ENCODE assay signal across 18 cellular contexts in the genomic region with DNA sequence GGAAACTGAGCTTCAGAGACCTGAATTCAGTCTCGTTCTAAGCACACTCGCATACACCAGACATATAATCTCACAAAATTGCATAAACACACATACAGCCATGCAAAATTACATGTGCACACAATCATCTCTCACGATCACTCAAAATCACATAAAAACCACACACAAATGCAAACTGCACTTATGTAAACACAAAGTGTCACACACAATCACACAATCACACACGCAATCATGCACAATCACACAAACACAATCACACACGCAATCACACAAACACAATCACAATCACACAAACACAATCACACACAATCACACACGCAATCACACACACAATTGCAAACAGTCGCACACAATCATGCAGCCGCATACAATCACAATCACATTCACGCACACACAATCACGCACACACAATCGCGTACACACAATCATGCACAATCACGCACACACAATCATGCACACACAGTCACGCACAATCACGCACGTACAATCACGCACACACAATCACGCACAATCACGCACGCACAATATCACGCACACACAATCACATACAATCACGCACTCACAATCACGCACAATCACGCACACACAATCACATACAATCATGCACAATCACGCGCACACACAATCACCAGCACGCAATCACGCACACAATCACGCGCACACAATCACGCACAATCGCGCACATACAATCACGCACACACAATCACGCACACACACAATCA. TPM values are rescaled to one million over a fixed set of nuclear protein-coding genes. Genes with fewer than 3 reads are reported as not detected.
DNase-seq lines count a peak whose midpoint lies in the region; ATAC-seq, FAIRE-seq and TF ChIP-seq lines count a peak whose summit lies in the region.
"Had no signal": no experiment of that assay in that cellular context is flagged by ENCODE, and none has a peak within 500 bp of the region (broad histone marks: within the 10 kb centered on the region; RNA-seq: fewer than 3 reads in every experiment).

No MANE protein-coding gene starts in this region.

- TF ChIP-seq CTCF in HepG2 (CRISPR knock-in tag; IDR thresholded peaks at IDR 0.05) (no peak), right lobe of liver (IDR thresholded peaks at IDR 0.05) (no peak), endothelial cell (IDR thresholded peaks at IDR 0.05; ENCODE audit: unreplicated experiment) (no peak), dorsolateral prefrontal cortex (IDR thresholded peaks at IDR 0.05 in 54 of 56, conservative IDR thresholded peaks at IDR 0.05 in 2 of 56; ENCODE audit: low read depth in 1 of 56, partially characterized antibody in 56 of 56) (no peak), foreskin keratinocyte (conservative IDR thresholded peaks at IDR 0.05) (no peak)

- H3K36me3 ChIP-seq in HepG2 (replicated peaks in 1 of 2; ENCODE audit: control insufficient read depth in 1 of 2, insufficient read depth in 2 of 2, low read length in 2 of 2) (no peaks in the 10 kb centered on the region), right lobe of liver (no peaks in the 10 kb centered on the region), neuronal stem cell (replicated peaks in 1 of 2; ENCODE audit: control insufficient read depth in 2 of 2, insufficient read depth in 2 of 2, low read length in 2 of 2) (no peaks in the 10 kb centered on the region)

- no peaks in the 10 kb centered on the region for H3K79me2 ChIP-seq in HepG2 (ENCODE audit: insufficient read depth, low read length)

- no peak for ATAC-seq in HepG2
- no peak for ATAC-seq in right lobe of liver
- no peak for ATAC-seq in foreskin keratinocyte
- ATAC-seq: Panc1 had no signal

- no peak overlapping the region for H2AFZ ChIP-seq in HepG2 (ENCODE audit: low read length)
- no peak overlapping the region for H2AFZ ChIP-seq in neuronal stem cell (ENCODE audit: low read length)

- BruUV-seq in HepG2 (replicated peaks; lab: Mats Ljungman, UMichigan), result no TSS peak

- CTCF ChIA-PET in HepG2 (lab: Yijun Ruan, JAX; ENCODE audit: low intra/inter-chr PET ratio, low total read pairs), result no interaction called here

- H3K4me1 Mint-ChIP-seq in endothelial cell (ENCODE audit: unreplicated experiment), result peaks cover 5% of the 10 kb centered on the region
- H3K4me1 Mint-ChIP-seq in activated T-cell treated with anti-CD3 and anti-CD28 coated beads, Interleukin-2, amount 50 U/mL, for 24 hours (ENCODE audit: low read depth), result peaks cover 3% of the 10 kb centered on the region

- H3K18ac ChIP-seq in neuronal stem cell (ENCODE audit: low read length), result no peak overlapping the region

- H4K8ac ChIP-seq in neuronal stem cell (ENCODE audit: low read depth, low read length), result peak overlapping the region; percentile 24

- no peak overlapping the region for H4K91ac ChIP-seq in neuronal stem cell (ENCODE audit: low read depth, low read length, poor library complexity)

- no peak overlapping the region for H2BK12ac ChIP-seq in neuronal stem cell (ENCODE audit: low read length)

- no peak overlapping the region for H3K4me2 ChIP-seq in HepG2 (ENCODE audit: low read depth, low read length)
- no peak overlapping the region for H3K4me2 ChIP-seq in neuronal stem cell (ENCODE audit: insufficient read depth, low read length, poor library complexity, severe bottlenecking)

- peak overlapping the region; percentile 58 for H3K23ac ChIP-seq in neuronal stem cell (ENCODE audit: low read depth, low read length, poor library complexity)

- no peak overlapping the region for H2AK5ac ChIP-seq in neuronal stem cell (ENCODE audit: low read depth, low read length)

- 83% methylated on average over 35 of the region's 35 CpGs for WGBS in HepG2 (ENCODE audit: low lambda C conversion rate)
- WGBS in right lobe of liver (ENCODE audit: insufficient coverage, low coverage, low lambda C conversion rate, missing lambda C conversion rate), result 84% methylated on average over 34 of the region's 35 CpGs
- WGBS in neuronal stem cell (ENCODE audit: extremely low coverage in 2 of 2, insufficient read length in 2 of 2, insufficient replicate concordance in 1 of 2), 2 donors, result 97 to 100% methylated on average over 6 to 33 of the region's 35 CpGs

- FAIRE-seq in HepG2 (lab: Jason Lieb, UNC), result no peak

- in situ Hi-C loops in HepG2 (cut with HindIII; ENCODE audit: extremely low pct_ligation_motif_present, low pct_unique_long_range_greater_than_20kb), result loop anchor here (5.0 kb wide), 1 partner anchor 38 kb away; no protein-coding TSS in a partner anchor

- peaks cover 12% of the 10 kb centered on the region for H3K27me3 Mint-ChIP-seq in endothelial cell (ENCODE audit: unreplicated experiment)
- H3K27me3 Mint-ChIP-seq in activated T-cell treated with anti-CD3 and anti-CD28 coated beads, Interleukin-2, amount 50 U/mL, for 24 hours, result no peaks in the 10 kb centered on the region

- no peak overlapping the region for H3K4ac ChIP-seq in neuronal stem cell (ENCODE audit: low read length)

- no peak overlapping the region for H3K14ac ChIP-seq in neuronal stem cell (ENCODE audit: low read length)

- H3K27me3 ChIP-seq in HepG2 (ENCODE audit: control insufficient read depth in 1 of 2, insufficient read depth in 2 of 2, low read length in 2 of 2) (peaks cover 0 to 28% of the 10 kb centered on the region in 2 experiments; a peak in 4 of 5 replicates), right lobe of liver (no peaks in the 10 kb centered on the region), neuronal stem cell (ENCODE audit: control insufficient read depth in 3 of 3, insufficient read depth in 3 of 3, low read depth in 1 of 3, low read length in 3 of 3) (no peaks in the 10 kb centered on the region), dorsolateral prefrontal cortex (no peaks in the 10 kb centered on the region), foreskin keratinocyte (peaks cover 38% of the 10 kb centered on the region)

- H3K9me3 ChIP-seq in HepG2 (ENCODE audit: low read length) (no peaks in the 10 kb centered on the region), right lobe of liver (no peaks in the 10 kb centered on the region), neuronal stem cell (replicated peaks in 1 of 2; ENCODE audit: control insufficient read depth in 2 of 2, insufficient read depth in 1 of 2, low read depth in 1 of 2, low read length in 2 of 2) (peaks cover 0 to 4% of the 10 kb centered on the region in 2 donors)

- TF ChIP-seq POLR2A in HepG2 (IDR thresholded peaks at IDR 0.05; ENCODE audit: insufficient read depth in 1 of 2, low read depth in 2 of 2, low read length in 2 of 2) (no peak), right lobe of liver (IDR thresholded peaks at IDR 0.05) (no peak)

- intact Hi-C loops in HepG2 (cut with micrococcal nuclease; ENCODE audit: unreplicated experiment), result no loop called here
- intact Hi-C loops in right lobe of liver (cut with DNase I), result loop anchor here (10.0 kb wide), 2 partner anchors 119 to 211 kb away; no protein-coding TSS in a partner anchor
- intact Hi-C loops in dorsolateral prefrontal cortex (cut with DNase I), result no loop called here

- H3K4me3 ChIP-seq in HepG2 (replicated peaks in 1 of 3; ENCODE audit: insufficient read depth in 1 of 3, low read depth in 2 of 3, low read length in 3 of 3) (no peak overlapping the region), right lobe of liver (no peak overlapping the region), neuronal stem cell (ENCODE audit: low read length in 2 of 2) (peak overlapping the region in 1 of 2 donors; percentile 52), dorsolateral prefrontal cortex (no peak overlapping the region)

- H3K27ac Mint-ChIP-seq in endothelial cell (ENCODE audit: unreplicated experiment), result no peak overlapping the region
- no peak overlapping the region for H3K27ac Mint-ChIP-seq in activated T-cell treated with anti-CD3 and anti-CD28 coated beads, Interleukin-2, amount 50 U/mL, for 24 hours

- no peak overlapping the region for H2BK120ac ChIP-seq in neuronal stem cell (ENCODE audit: low read depth, low read length)

- peak overlapping the region; percentile 6 for H3K4me3 Mint-ChIP-seq in endothelial cell (ENCODE audit: unreplicated experiment)
- H3K4me3 Mint-ChIP-seq in activated T-cell treated with anti-CD3 and anti-CD28 coated beads, Interleukin-2, amount 50 U/mL, for 24 hours, result no peak overlapping the region

- no peaks in the 10 kb centered on the region for H3K36me3 Mint-ChIP-seq in endothelial cell (ENCODE audit: low read depth, unreplicated experiment)
- H3K36me3 Mint-ChIP-seq in activated T-cell treated with anti-CD3 and anti-CD28 coated beads, Interleukin-2, amount 50 U/mL, for 24 hours (ENCODE audit: low read depth), result no peaks in the 10 kb centered on the region
- H3K36me3 Mint-ChIP-seq: CD14-positive monocyte had no signal

- no peaks in the 10 kb centered on the region for H3K9me3 Mint-ChIP-seq in endothelial cell (ENCODE audit: unreplicated experiment)
- H3K9me3 Mint-ChIP-seq in activated T-cell treated with anti-CD3 and anti-CD28 coated beads, Interleukin-2, amount 50 U/mL, for 24 hours, result peaks cover 3% of the 10 kb centered on the region

- H3K27ac ChIP-seq in HepG2 (ENCODE audit: extremely low read length, insufficient read depth, low read length) (no peak overlapping the region), right lobe of liver (no peak overlapping the region), neuronal stem cell (replicated peaks; ENCODE audit: low read length) (no peak overlapping the region), dorsolateral prefrontal cortex (no peak overlapping the region), foreskin keratinocyte (no peak overlapping the region)

- H3K4me1 ChIP-seq in HepG2 (ENCODE audit: insufficient read depth, low read length) (peaks cover 10% of the 10 kb centered on the region), right lobe of liver (peaks cover 0 to under 1% (median 0%) of the 10 kb centered on the region in 4 donors), neuronal stem cell (ENCODE audit: control insufficient read depth in 2 of 2, insufficient read depth in 1 of 2, low read depth in 1 of 2, low read length in 2 of 2) (peaks cover 0 to 14% of the 10 kb centered on the region in 2 donors), foreskin keratinocyte (no peaks in the 10 kb centered on the region)

- POLR2A ChIA-PET in HepG2 (lab: Yijun Ruan, JAX), result no interaction called here

- no peaks in the 10 kb centered on the region for H3K79me1 ChIP-seq in neuronal stem cell (ENCODE audit: low read depth, low read length)

- H2BK15ac ChIP-seq in neuronal stem cell (ENCODE audit: low read length), result no peak overlapping the region

- H3K9ac ChIP-seq in HepG2 (ENCODE audit: insufficient read depth, low read depth, low read length), result no peak overlapping the region
- no peak overlapping the region for H3K9ac ChIP-seq in neuronal stem cell (ENCODE audit: low read depth, low read length, poor library complexity)

- no peak overlapping the region for H2BK5ac ChIP-seq in neuronal stem cell (ENCODE audit: low read length)

- no peak for DNase-seq in HepG2 (ENCODE audit: low spot score)
- no peak for DNase-seq in right lobe of liver
- no peak for DNase-seq in endothelial cell (ENCODE audit: low spot score)
- no peak for DNase-seq in neuronal stem cell (ENCODE audit: low spot score)
- no peak for DNase-seq in NAMALWA (ENCODE audit: low spot score)
- no peak for DNase-seq in dorsolateral prefrontal cortex
- DNase-seq in foreskin keratinocyte, result no peak
- no peak for DNase-seq in activated T-cell treated with anti-CD3 and anti-CD28 coated beads, Interleukin-2, amount 50 U/mL, for 24 hours
- DNase-seq: 8988T, DMS79, HCEC 1CT, NCI-H1105, NCI-H2081, NCI-H2171 treated with DMSO at 0.1 percent for 48 hours, NCI-H446 treated with DMSO at 0.1 percent for 48 hours, NCI-H69 had no signal

- H4K20me1 ChIP-seq in HepG2 (ENCODE audit: insufficient read depth, low read length), result no peaks in the 10 kb centered on the region

- no peak for TF ChIP-seq RAD21 in HepG2 (CRISPR knock-in tag; IDR thresholded peaks at IDR 0.05)

- no peak for TF ChIP-seq EP300 in HepG2 (IDR thresholded peaks at IDR 0.05; ENCODE audit: low read depth in 2 of 2, low read length in 2 of 2)
- no peak for TF ChIP-seq EP300 in HepG2 (CRISPR knock-in tag; IDR thresholded peaks at IDR 0.05; ENCODE audit: borderline replicate concordance)

RNA-seq across cellular contexts. Expression of a gene that starts 45.7 kb away (rescaled TPM):
- total RNA-seq in HepG2 (2016; rRNA removed; fragmentation: Illumina TruSeq; extraction: Trizol) (39.6 and 46.8 TPM in 2 replicates), right lobe of liver (10 to 100 TPM; 10.7 to 27.5 (median 19.0) TPM), endothelial cell (ENCODE audit: unreplicated experiment) (46.5 TPM), dorsolateral prefrontal cortex (10 to 100 TPM; 22.0 to 43.5 (median 31.1) TPM), foreskin keratinocyte (45.3 and 50.0 TPM in 2 replicates)
- total RNA-seq in HepG2 (2016; cell fraction: cytosol; rRNA removed; fragmentation: Illumina TruSeq; extraction: Trizol; ENCODE audit: low read depth), result 7.0 and 8.2 TPM in 2 replicates
- 36.4 and 48.1 TPM in 2 replicates for total RNA-seq in HepG2 (2016; cell fraction: insoluble cytoplasmic fraction; rRNA removed; fragmentation: Illumina TruSeq; extraction: Trizol)
- 31.2 and 33.2 TPM in 2 replicates for total RNA-seq in HepG2 (2016; cell fraction: membrane; rRNA removed; fragmentation: Illumina TruSeq; extraction: Trizol)
- 34.5 and 37.8 TPM in 2 replicates for total RNA-seq in HepG2 (2016; cell fraction: nucleus; rRNA removed; fragmentation: Illumina TruSeq; extraction: Trizol)
- polyA plus RNA-seq in HepG2 (2011; rRNA removed) (67.6 and 79.2 TPM in 2 replicates), foreskin keratinocyte (25.7 and 31.8 TPM in 2 replicates)
- polyA plus RNA-seq in HepG2 (2011; cell fraction: cytosol; rRNA removed), result 96.7 and 128 TPM in 2 replicates
- 127 and 132 TPM in 2 replicates for polyA plus RNA-seq in HepG2 (2011; cell fraction: nucleus; rRNA removed)
- polyA plus RNA-seq in HepG2 (2012), result 56.5 and 63.5 TPM in 2 replicates
- 4.1 and 4.9 TPM in 2 replicates for polyA plus RNA-seq in HepG2 (2016; cell fraction: cytosol; fragmentation: Illumina TruSeq; extraction: Trizol; ENCODE audit: low read depth)
- polyA plus RNA-seq in HepG2 (2016; cell fraction: insoluble cytoplasmic fraction; fragmentation: Illumina TruSeq; extraction: Trizol; ENCODE audit: low read depth), result 35.0 and 37.7 TPM in 2 replicates
- 18.0 and 19.5 TPM in 2 replicates for polyA plus RNA-seq in HepG2 (2016; cell fraction: membrane; fragmentation: Illumina TruSeq; extraction: Trizol; ENCODE audit: low read depth)
- 57.2 and 68.7 TPM in 2 replicates for polyA plus RNA-seq in HepG2 (2016; cell fraction: nucleus; fragmentation: Illumina TruSeq; extraction: Trizol; ENCODE audit: insufficient read depth, low read depth)
- 49.1 and 145 TPM in 2 replicates for polyA minus RNA-seq in HepG2 (2011; rRNA and poly(A)+ RNA removed; ENCODE audit: low replicate concordance)
- 43.3 and 54.9 TPM in 2 replicates for polyA minus RNA-seq in HepG2 (2011; cell fraction: cytosol; rRNA and poly(A)+ RNA removed)
- 53.7 and 58.9 TPM in 2 replicates for polyA minus RNA-seq in HepG2 (2011; cell fraction: nucleus; rRNA and poly(A)+ RNA removed)
- 32.5 TPM for polyA plus RNA-seq in neuronal stem cell (2013, experiment 1 of 2)
- polyA plus RNA-seq in neuronal stem cell (2013, experiment 2 of 2), result 32.9 TPM

Comparison
In these comparisons a context has a peak if more than half of its experiments do, and no peak if none do; other contexts are left out.
1. intact Hi-C loops: an anchor here in right lobe of liver (10.0 kb wide); none called in HepG2 and dorsolateral prefrontal cortex.